ENCODE assay signal across 8 cellular contexts in the genomic region with DNA sequence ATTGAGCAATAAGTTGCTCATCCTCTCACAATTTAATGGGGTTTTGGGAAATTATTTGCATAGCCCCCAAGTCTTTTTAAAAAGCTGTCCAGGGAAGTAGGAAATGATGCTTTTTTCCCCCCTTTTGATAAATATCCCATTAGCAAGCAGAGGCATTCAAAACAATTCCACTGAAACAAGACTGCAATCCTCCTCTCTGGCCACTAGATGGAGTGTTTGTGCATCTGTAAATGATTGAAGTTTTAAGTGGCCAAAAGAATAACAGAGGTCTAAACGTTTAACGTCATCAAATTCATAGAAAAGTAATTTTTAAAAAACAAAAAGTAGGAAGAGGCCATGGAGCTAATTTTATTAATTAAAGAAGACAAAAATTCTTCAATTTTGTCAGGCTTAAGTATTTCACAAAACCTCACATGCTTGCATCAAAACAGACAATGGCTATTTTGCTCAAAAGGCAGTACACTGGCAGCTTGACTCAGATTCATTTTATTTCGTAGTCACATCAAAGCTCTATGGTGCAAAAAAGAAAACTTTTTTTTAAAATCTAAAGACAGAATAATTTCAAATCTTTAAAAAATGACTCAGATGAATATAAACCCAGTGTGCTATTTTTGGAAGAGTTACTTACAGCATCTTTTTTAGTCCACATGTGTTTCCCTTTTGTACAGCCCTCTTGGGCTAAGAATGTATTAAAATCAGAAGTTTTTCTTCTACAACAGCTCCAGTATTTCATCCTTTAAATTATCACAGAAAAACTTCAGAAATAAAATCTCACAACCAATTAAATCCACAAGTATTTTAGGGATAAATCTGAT. TPM values are rescaled to one million over a fixed set of nuclear protein-coding genes. Genes with fewer than 3 reads are reported as not detected.
DNase-seq lines count a peak whose midpoint lies in the region; ATAC-seq and TF ChIP-seq lines count a peak whose summit lies in the region.

No MANE protein-coding gene starts in this region.

- H3K27ac ChIP-seq in Peyer's patch = no peak overlapping the region

- H3K27me3 ChIP-seq in Peyer's patch = no peaks in the 10 kb centered on the region

- TF ChIP-seq POLR2A in Peyer's patch (IDR thresholded peaks at IDR 0.05) = no peak

- no peak overlapping the region for H3K4me3 ChIP-seq in Peyer's patch

- no peaks in the 10 kb centered on the region for H3K9me3 Mint-ChIP-seq in activated naive CD8-positive, alpha-beta T cell (ENCODE audit: low read depth)
- H3K9me3 Mint-ChIP-seq in activated naive CD8-positive, alpha-beta T cell treated with anti-CD3 and anti-CD28 coated beads, Interleukin-2, amount 50 U/mL, for 24 hours = no peaks in the 10 kb centered on the region
- no peaks in the 10 kb centered on the region for H3K9me3 Mint-ChIP-seq in naive thymus-derived CD8-positive, alpha-beta T cell

- no peaks in the 10 kb centered on the region for H3K9me3 ChIP-seq in Peyer's patch

- no peaks in the 10 kb centered on the region for H3K4me1 ChIP-seq in Peyer's patch

- TF ChIP-seq RAD21 in Ishikawa (IDR thresholded peaks at IDR 0.05; ENCODE audit: low read depth) = peak; percentile 55

- H3K36me3 Mint-ChIP-seq in activated naive CD8-positive, alpha-beta T cell = peaks cover 4% of the 10 kb centered on the region
- H3K36me3 Mint-ChIP-seq in activated naive CD8-positive, alpha-beta T cell treated with anti-CD3 and anti-CD28 coated beads, Interleukin-2, amount 50 U/mL, for 24 hours (ENCODE audit: low read depth) = peaks cover 60% of the 10 kb centered on the region
- H3K36me3 Mint-ChIP-seq in naive thymus-derived CD8-positive, alpha-beta T cell = peaks cover 4 to 79% (median 6%) of the 10 kb centered on the region in 3 donors

- peaks cover 27% of the 10 kb centered on the region for H3K4me1 Mint-ChIP-seq in activated naive CD8-positive, alpha-beta T cell (ENCODE audit: low read depth)
- peaks cover 7% of the 10 kb centered on the region for H3K4me1 Mint-ChIP-seq in activated naive CD8-positive, alpha-beta T cell treated with anti-CD3 and anti-CD28 coated beads, Interleukin-2, amount 50 U/mL, for 24 hours
- peaks cover 10 to 28% (median 19%) of the 10 kb centered on the region in 4 donors for H3K4me1 Mint-ChIP-seq in naive thymus-derived CD8-positive, alpha-beta T cell

- no peak for DNase-seq in activated naive CD8-positive, alpha-beta T cell treated with anti-CD3 and anti-CD28 coated beads, Interleukin-2, amount 50 U/mL, for 24 hours
- DNase-seq in Peyer's patch (peak in 1 of 3 donors; percentile 61), dermis microvascular lymphatic vessel endothelial cell (ENCODE audit: low read depth in 2 of 2) (peak; percentile 55 to 73)
- peak in 6 of 10 donors; percentile 2 to 56 (median 28) for DNase-seq in naive thymus-derived CD8-positive, alpha-beta T cell
- DNase-seq in stimulated activated CD4-positive, alpha-beta T cell treated with anti-CD3 and anti-CD28 coated beads, Interleukin-2, amount 100 ng/mL, for 24 hours = no peak

- TF ChIP-seq EP300 in Ishikawa (IDR thresholded peaks at IDR 0.05; ENCODE audit: borderline replicate concordance) = no peak

- peak overlapping the region; percentile 41 for H3K27ac Mint-ChIP-seq in activated naive CD8-positive, alpha-beta T cell
- no peak overlapping the region for H3K27ac Mint-ChIP-seq in activated naive CD8-positive, alpha-beta T cell treated with anti-CD3 and anti-CD28 coated beads, Interleukin-2, amount 50 U/mL, for 24 hours
- H3K27ac Mint-ChIP-seq in naive thymus-derived CD8-positive, alpha-beta T cell = peak overlapping the region in 9 of 10 donors; percentile 37 to 68 (median 60)

- peaks cover 0 to 70% (median 0%) of the 10 kb centered on the region in 3 donors for H3K36me3 ChIP-seq in Peyer's patch

- ATAC-seq in activated naive CD8-positive, alpha-beta T cell treated with anti-CD3 and anti-CD28 coated beads, Interleukin-2, amount 50 U/mL, for 24 hours = no peak
- ATAC-seq in GM21528 (IDR thresholded peaks at IDR 0.05; ENCODE audit: low FRiP score, unreplicated experiment) = peak; percentile 78
- ATAC-seq in naive thymus-derived CD8-positive, alpha-beta T cell = peak; percentile 39 to 57

- peak; percentile 51 to 82 (median 77) for TF ChIP-seq CTCF in Peyer's patch (IDR thresholded peaks at IDR 0.05)

- POLR2A ChIA-PET in naive thymus-derived CD8-positive, alpha-beta T cell (lab: Charles Lee) = no interaction called here

- no peak overlapping the region for H3K4me3 Mint-ChIP-seq in activated naive CD8-positive, alpha-beta T cell
- H3K4me3 Mint-ChIP-seq in activated naive CD8-positive, alpha-beta T cell treated with anti-CD3 and anti-CD28 coated beads, Interleukin-2, amount 50 U/mL, for 24 hours = no peak overlapping the region
- no peak overlapping the region for H3K4me3 Mint-ChIP-seq in naive thymus-derived CD8-positive, alpha-beta T cell

- no peaks in the 10 kb centered on the region for H3K27me3 Mint-ChIP-seq in activated naive CD8-positive, alpha-beta T cell
- H3K27me3 Mint-ChIP-seq in activated naive CD8-positive, alpha-beta T cell treated with anti-CD3 and anti-CD28 coated beads, Interleukin-2, amount 50 U/mL, for 24 hours = no peaks in the 10 kb centered on the region
- H3K27me3 Mint-ChIP-seq in naive thymus-derived CD8-positive, alpha-beta T cell = no peaks in the 10 kb centered on the region

TF ChIP-seq in Ishikawa, 13 proteins besides CTCF, POLR2A, EP300 and RAD21:
- no peak for TF ChIP-seq TEAD4 (IDR thresholded peaks at IDR 0.05)

RNA-seq across cellular contexts. Expression of gene CHORDC1, which starts 17.8 kb away (rescaled TPM):
- total RNA-seq in Peyer's patch (10 to 100 TPM; 26.1 to 51.2 (median 43.7) TPM), dermis microvascular lymphatic vessel endothelial cell (21.1 and 23.4 TPM in 2 replicates)
- total RNA-seq in naive thymus-derived CD8-positive, alpha-beta T cell = 10 to 100 TPM; 77.9 to 83.8 TPM
- polyA plus RNA-seq in naive thymus-derived CD8-positive, alpha-beta T cell = 10 to 100 TPM; 12.8 to 27.4 (median 21.1) TPM

Comparison
In these comparisons a context has a peak if more than half of its experiments do, and no peak if none do; other contexts are left out.
1. DNase-seq: peak in dermis microvascular lymphatic vessel endothelial cell (2 of 2) and naive thymus-derived CD8-positive, alpha-beta T cell (6 of 10); none in activated naive CD8-positive, alpha-beta T cell treated with anti-CD3 and anti-CD28 coated beads, Interleukin-2, amount 50 U/mL, for 24 hours (single experiment) and stimulated activated CD4-positive, alpha-beta T cell treated with anti-CD3 and anti-CD28 coated beads, Interleukin-2, amount 100 ng/mL, for 24 hours (0 of 2).